ENCODE assay signal across 1 cellular context in the genomic region with DNA sequence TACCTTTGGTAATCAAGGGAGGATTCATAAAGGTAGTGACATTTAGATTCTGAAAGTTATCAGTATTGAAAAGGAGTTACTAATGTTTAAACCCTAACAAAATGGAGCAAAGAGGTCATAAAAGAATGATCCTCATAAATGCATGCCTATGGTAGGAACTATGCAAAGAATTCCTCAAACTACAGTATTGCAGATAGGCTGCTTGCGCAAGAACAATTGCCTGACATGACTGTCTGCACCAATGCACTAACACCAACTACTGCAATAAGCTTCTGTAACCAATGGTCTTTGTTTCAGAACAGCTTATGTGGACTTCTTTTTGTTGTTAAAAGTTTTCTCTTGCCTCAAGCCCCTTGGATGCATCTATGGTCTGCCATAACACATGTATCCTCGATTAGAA.
TF ChIP-seq lines count a peak whose summit lies in the region.

No MANE protein-coding gene starts in this region.

TF ChIP-seq in H1, 55 proteins besides CTCF, POLR2A, EP300 and RAD21:
- no peak for TF ChIP-seq KDM5A (IDR thresholded peaks at IDR 0.05; ENCODE audit: low read length)
- TF ChIP-seq ZNF274 (IDR thresholded peaks at IDR 0.05; ENCODE audit: borderline replicate concordance, extremely low read depth, low read length), result no peak
- TF ChIP-seq CTBP2 (IDR thresholded peaks at IDR 0.05; ENCODE audit: borderline replicate concordance, insufficient read depth, insufficient read length, low read length), result no peak
- peak; percentile 95 for TF ChIP-seq CEBPB (IDR thresholded peaks at IDR 0.05; ENCODE audit: low read depth, low read length)
- TF ChIP-seq SP1 (IDR thresholded peaks at IDR 0.05; ENCODE audit: low read depth, low read length), result no peak
- TF ChIP-seq FOSL1 (IDR thresholded peaks at IDR 0.05; ENCODE audit: insufficient read depth, low read depth, low read length), result no peak
- TF ChIP-seq ASH2L (IDR thresholded peaks at IDR 0.05; ENCODE audit: low read length), result no peak
- TF ChIP-seq, protein P1, sequence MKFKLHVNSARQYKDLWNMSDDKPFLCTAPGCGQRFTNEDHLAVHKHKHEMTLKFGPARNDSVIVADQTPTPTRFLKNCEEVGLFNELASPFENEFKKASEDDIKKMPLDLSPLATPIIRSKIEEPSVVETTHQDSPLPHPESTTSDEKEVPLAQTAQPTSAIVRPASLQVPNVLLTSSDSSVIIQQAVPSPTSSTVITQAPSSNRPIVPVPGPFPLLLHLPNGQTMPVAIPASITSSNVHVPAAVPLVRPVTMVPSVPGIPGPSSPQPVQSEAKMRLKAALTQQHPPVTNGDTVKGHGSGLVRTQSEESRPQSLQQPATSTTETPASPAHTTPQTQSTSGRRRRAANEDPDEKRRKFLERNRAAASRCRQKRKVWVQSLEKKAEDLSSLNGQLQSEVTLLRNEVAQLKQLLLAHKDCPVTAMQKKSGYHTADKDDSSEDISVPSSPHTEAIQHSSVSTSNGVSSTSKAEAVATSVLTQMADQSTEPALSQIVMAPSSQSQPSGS (IDR thresholded peaks at IDR 0.05; ENCODE audit: low read length), result no peak
- no peak for TF ChIP-seq KDM4A (IDR thresholded peaks at IDR 0.05; ENCODE audit: low read depth, low read length, severe bottlenecking)
- TF ChIP-seq TCF12 (IDR thresholded peaks at IDR 0.05; ENCODE audit: low read depth, low read length), result no peak
- TF ChIP-seq TEAD4 (IDR thresholded peaks at IDR 0.05; ENCODE audit: low read depth, low read length), result peak; percentile 55; the same call in 1 of the 2 replicates
- no peak for TF ChIP-seq EGR1 (IDR thresholded peaks at IDR 0.05; ENCODE audit: borderline replicate concordance, low read depth, low read length)
- TF ChIP-seq PHF8 (conservative IDR thresholded peaks at IDR 0.05; ENCODE audit: low read depth, low read length), result no peak
- TF ChIP-seq KDM1A (IDR thresholded peaks at IDR 0.05; ENCODE audit: borderline replicate concordance, low read length), result no peak
TF ChIP-seq in H1: peak in this region for 2.
